24 cellular contexts compared by ENCODE assay signal in the genomic region with DNA sequence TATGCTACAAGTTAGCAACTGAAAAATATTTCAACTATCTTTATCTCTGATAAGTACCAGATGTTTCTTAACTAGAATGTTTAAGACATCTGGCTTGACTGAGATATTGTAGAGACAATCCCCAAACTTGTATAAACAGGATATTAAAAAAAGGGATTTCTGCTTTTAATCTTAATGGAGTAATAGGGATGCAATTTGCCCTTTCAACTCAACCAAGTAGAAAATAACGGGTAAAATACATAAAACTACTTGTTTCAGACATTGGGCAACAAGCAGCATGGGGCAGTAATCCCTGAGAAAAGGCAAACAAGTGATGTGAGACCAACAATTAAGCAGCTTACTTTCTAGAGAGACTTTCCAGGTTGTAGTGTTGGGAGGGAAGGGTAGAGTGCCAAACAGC. TPM values are rescaled to one million over a fixed set of nuclear protein-coding genes. Genes with fewer than 3 reads are reported as not detected.
"Had no signal": no experiment of that assay in that cellular context is flagged by ENCODE, and none has a peak within 500 bp of the region (broad histone marks: within the 10 kb centered on the region; RNA-seq: fewer than 3 reads in every experiment).

No MANE protein-coding gene starts in this region.

- ATAC-seq: activated CD8-positive, alpha-beta T cell treated with anti-CD3 and anti-CD28 coated beads for 36 hours; activated naive CD4-positive, alpha-beta T cell treated with anti-CD3 and anti-CD28 coated beads, Interleukin-2, amount 50 U/mL, for 72 hours; activated T-cell treated with anti-CD3 and anti-CD28 coated beads, Interleukin-2, amount 50 U/mL, for 4 hours; body of pancreas; psoas muscle; right lobe of liver; stimulated activated naive CD8-positive, alpha-beta T cell treated with anti-CD3 and anti-CD28 coated beads, Interleukin-15, Interleukin-2, amounts not matched to agents 100 U/mL and 50 U/mL, for 24 hours had no signal

- H3K4me3 ChIP-seq: body of pancreas, colonic mucosa, psoas muscle, right lobe of liver, smooth muscle cell, transverse colon, vagina had no signal

- DNase-seq: activated B cell treated with CpG ODN at 0.5 μM for 24 hours; activated CD4-positive, alpha-beta T cell treated with anti-CD3 and anti-CD28 coated beads for 48 hours; activated CD8-positive, alpha-beta T cell treated with anti-CD3 and anti-CD28 coated beads for 36 hours; activated effector memory CD4-positive, alpha-beta T cell treated with anti-CD3 and anti-CD28 coated beads, Interleukin-2, amount 50 U/mL, for 16 hours; activated T-cell treated with anti-CD3 and anti-CD28 coated beads, Interleukin-2, amount 50 U/mL, for 4 hours; amygdala; body of pancreas; caudate nucleus; colonic mucosa; hippocampal formation; kidney; psoas muscle; right lobe of liver; stimulated activated CD4-positive, alpha-beta T cell treated with anti-CD3 and anti-CD28 coated beads, Interleukin-4, amount 100 ng/mL, for 4 hours; stimulated activated CD8-positive, alpha-beta memory T cell treated with anti-CD3 and anti-CD28 coated beads, Interleukin-4, amount 100 ng/mL, for 48 hours; stimulated activated naive CD8-positive, alpha-beta T cell treated with anti-CD3 and anti-CD28 coated beads, Interleukin-15, Interleukin-2, amounts not matched to agents 100 U/mL and 50 U/mL, for 24 hours; T-helper 2 cell; transverse colon had no signal

RNA-seq across cellular contexts. Expression of a gene that starts 9.4 kb away (rescaled TPM):
- total RNA-seq: activated B cell treated with CpG ODN at 0.5 μM for 24 hours; activated CD8-positive, alpha-beta T cell treated with anti-CD3 and anti-CD28 coated beads for 36 hours; activated naive CD4-positive, alpha-beta T cell treated with anti-CD3 and anti-CD28 coated beads, Interleukin-2, amount 50 U/mL, for 72 hours had no signal

RNA-seq across cellular contexts. Expression of a gene that starts 35.0 kb away (rescaled TPM):
- total RNA-seq: activated B cell treated with CpG ODN at 0.5 μM for 24 hours; activated CD8-positive, alpha-beta T cell treated with anti-CD3 and anti-CD28 coated beads for 36 hours; activated naive CD4-positive, alpha-beta T cell treated with anti-CD3 and anti-CD28 coated beads, Interleukin-2, amount 50 U/mL, for 72 hours; activated T-cell treated with anti-CD3 and anti-CD28 coated beads, Interleukin-2, amount 50 U/mL, for 4 hours; body of pancreas; colonic mucosa; glomerular endothelial cell; kidney; liver; osteoblast; psoas muscle; right lobe of liver; smooth muscle cell; transverse colon; vagina had no signal
